1 cellular context compared by ENCODE assay signal in the genomic region with DNA sequence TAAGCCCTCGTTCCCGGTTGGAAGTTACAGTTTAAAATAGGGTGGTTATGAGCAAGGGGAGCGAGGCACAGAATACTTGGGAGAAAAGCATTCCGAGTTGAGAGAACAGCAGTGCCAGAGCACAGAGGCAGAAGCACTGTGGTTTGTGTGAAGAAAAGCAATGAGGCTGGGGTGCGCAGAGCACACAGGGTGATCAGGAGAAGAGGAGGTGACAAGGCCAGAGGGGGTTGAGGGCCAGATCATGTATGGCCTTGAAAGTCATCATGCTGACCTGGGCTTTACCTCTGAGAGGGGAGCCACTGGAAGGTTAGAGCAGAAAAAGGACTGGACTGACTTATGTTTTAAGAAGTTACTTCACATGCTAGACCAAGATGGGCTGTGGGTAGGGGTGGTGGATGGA.
TF ChIP-seq lines count a peak whose summit lies in the region.

No MANE protein-coding gene starts in this region.

TF ChIP-seq in GM23338, 12 proteins besides CTCF, POLR2A, EP300 and RAD21:
- no peak for TF ChIP-seq POLR2AphosphoS5 (IDR thresholded peaks at IDR 0.05; ENCODE audit: low read depth)
- no peak for TF ChIP-seq EZH2 (IDR thresholded peaks at IDR 0.05; ENCODE audit: low read depth, unreplicated experiment)
- no peak for TF ChIP-seq ZNF331 (CRISPR knock-in tag; IDR thresholded peaks at IDR 0.05; ENCODE audit: low read depth)
- no peak for TF ChIP-seq EZH2phosphoT487 (IDR thresholded peaks at IDR 0.05; ENCODE audit: unreplicated experiment)
- TF ChIP-seq, protein P1, sequence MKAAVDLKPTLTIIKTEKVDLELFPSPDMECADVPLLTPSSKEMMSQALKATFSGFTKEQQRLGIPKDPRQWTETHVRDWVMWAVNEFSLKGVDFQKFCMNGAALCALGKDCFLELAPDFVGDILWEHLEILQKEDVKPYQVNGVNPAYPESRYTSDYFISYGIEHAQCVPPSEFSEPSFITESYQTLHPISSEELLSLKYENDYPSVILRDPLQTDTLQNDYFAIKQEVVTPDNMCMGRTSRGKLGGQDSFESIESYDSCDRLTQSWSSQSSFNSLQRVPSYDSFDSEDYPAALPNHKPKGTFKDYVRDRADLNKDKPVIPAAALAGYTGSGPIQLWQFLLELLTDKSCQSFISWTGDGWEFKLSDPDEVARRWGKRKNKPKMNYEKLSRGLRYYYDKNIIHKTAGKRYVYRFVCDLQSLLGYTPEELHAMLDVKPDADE (IDR thresholded peaks at IDR 0.05) = no peak
- TF ChIP-seq, protein P2, sequence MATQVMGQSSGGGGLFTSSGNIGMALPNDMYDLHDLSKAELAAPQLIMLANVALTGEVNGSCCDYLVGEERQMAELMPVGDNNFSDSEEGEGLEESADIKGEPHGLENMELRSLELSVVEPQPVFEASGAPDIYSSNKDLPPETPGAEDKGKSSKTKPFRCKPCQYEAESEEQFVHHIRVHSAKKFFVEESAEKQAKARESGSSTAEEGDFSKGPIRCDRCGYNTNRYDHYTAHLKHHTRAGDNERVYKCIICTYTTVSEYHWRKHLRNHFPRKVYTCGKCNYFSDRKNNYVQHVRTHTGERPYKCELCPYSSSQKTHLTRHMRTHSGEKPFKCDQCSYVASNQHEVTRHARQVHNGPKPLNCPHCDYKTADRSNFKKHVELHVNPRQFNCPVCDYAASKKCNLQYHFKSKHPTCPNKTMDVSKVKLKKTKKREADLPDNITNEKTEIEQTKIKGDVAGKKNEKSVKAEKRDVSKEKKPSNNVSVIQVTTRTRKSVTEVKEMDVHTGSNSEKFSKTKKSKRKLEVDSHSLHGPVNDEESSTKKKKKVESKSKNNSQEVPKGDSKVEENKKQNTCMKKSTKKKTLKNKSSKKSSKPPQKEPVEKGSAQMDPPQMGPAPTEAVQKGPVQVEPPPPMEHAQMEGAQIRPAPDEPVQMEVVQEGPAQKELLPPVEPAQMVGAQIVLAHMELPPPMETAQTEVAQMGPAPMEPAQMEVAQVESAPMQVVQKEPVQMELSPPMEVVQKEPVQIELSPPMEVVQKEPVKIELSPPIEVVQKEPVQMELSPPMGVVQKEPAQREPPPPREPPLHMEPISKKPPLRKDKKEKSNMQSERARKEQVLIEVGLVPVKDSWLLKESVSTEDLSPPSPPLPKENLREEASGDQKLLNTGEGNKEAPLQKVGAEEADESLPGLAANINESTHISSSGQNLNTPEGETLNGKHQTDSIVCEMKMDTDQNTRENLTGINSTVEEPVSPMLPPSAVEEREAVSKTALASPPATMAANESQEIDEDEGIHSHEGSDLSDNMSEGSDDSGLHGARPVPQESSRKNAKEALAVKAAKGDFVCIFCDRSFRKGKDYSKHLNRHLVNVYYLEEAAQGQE (IDR thresholded peaks at IDR 0.05; ENCODE audit: unreplicated experiment) = no peak
- no peak for TF ChIP-seq JUNB (IDR thresholded peaks at IDR 0.05; ENCODE audit: unreplicated experiment)
- TF ChIP-seq STAT1 (IDR thresholded peaks at IDR 0.05; ENCODE audit: unreplicated experiment) = no peak
- TF ChIP-seq CREB1 (CRISPR knock-in tag; IDR thresholded peaks at IDR 0.05; ENCODE audit: low read depth) = no peak
- TF ChIP-seq, protein P3, sequence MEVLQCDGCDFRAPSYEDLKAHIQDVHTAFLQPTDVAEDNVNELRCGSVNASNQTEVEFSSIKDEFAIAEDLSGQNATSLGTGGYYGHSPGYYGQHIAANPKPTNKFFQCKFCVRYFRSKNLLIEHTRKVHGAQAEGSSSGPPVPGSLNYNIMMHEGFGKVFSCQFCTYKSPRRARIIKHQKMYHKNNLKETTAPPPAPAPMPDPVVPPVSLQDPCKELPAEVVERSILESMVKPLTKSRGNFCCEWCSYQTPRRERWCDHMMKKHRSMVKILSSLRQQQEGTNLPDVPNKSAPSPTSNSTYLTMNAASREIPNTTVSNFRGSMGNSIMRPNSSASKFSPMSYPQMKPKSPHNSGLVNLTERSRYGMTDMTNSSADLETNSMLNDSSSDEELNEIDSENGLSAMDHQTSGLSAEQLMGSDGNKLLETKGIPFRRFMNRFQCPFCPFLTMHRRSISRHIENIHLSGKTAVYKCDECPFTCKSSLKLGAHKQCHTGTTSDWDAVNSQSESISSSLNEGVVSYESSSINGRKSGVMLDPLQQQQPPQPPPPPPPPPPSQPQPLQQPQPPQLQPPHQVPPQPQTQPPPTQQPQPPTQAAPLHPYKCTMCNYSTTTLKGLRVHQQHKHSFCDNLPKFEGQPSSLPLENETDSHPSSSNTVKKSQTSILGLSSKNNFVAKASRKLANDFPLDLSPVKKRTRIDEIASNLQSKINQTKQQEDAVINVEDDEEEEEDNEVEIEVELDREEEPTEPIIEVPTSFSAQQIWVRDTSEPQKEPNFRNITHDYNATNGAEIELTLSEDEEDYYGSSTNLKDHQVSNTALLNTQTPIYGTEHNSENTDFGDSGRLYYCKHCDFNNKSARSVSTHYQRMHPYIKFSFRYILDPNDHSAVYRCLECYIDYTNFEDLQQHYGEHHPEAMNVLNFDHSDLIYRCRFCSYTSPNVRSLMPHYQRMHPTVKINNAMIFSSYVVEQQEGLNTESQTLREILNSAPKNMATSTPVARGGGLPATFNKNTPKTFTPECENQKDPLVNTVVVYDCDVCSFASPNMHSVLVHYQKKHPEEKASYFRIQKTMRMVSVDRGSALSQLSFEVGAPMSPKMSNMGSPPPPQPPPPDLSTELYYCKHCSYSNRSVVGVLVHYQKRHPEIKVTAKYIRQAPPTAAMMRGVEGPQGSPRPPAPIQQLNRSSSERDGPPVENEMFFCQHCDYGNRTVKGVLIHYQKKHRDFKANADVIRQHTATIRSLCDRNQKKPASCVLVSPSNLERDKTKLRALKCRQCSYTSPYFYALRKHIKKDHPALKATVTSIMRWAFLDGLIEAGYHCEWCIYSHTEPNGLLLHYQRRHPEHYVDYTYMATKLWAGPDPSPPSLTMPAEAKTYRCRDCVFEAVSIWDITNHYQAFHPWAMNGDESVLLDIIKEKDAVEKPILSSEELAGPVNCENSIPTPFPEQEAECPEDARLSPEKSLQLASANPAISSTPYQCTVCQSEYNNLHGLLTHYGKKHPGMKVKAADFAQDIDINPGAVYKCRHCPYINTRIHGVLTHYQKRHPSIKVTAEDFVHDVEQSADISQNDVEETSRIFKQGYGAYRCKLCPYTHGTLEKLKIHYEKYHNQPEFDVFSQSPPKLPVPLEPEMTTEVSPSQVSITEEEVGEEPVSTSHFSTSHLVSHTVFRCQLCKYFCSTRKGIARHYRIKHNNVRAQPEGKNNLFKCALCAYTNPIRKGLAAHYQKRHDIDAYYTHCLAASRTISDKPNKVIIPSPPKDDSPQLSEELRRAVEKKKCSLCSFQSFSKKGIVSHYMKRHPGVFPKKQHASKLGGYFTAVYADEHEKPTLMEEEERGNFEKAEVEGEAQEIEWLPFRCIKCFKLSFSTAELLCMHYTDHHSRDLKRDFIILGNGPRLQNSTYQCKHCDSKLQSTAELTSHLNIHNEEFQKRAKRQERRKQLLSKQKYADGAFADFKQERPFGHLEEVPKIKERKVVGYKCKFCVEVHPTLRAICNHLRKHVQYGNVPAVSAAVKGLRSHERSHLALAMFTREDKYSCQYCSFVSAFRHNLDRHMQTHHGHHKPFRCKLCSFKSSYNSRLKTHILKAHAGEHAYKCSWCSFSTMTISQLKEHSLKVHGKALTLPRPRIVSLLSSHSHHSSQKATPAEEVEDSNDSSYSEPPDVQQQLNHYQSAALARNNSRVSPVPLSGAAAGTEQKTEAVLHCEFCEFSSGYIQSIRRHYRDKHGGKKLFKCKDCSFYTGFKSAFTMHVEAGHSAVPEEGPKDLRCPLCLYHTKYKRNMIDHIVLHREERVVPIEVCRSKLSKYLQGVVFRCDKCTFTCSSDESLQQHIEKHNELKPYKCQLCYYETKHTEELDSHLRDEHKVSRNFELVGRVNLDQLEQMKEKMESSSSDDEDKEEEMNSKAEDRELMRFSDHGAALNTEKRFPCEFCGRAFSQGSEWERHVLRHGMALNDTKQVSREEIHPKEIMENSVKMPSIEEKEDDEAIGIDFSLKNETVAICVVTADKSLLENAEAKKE (CRISPR knock-in tag; IDR thresholded peaks at IDR 0.05) = no peak
- no peak for TF ChIP-seq NANOG (IDR thresholded peaks at IDR 0.05; ENCODE audit: borderline replicate concordance)
- TF ChIP-seq ZNF114 (CRISPR knock-in tag; IDR thresholded peaks at IDR 0.05) = no peak
